In genomic region chr9:114694719-114695269, GRCh38 we compare ENCODE assay signal across 13 cellular contexts. TPM values are rescaled to one million over a fixed set of nuclear protein-coding genes. Genes with fewer than 3 reads are reported as not detected.
DNase-seq lines count a peak whose midpoint lies in the region; ATAC-seq, FAIRE-seq and TF ChIP-seq lines count a peak whose summit lies in the region.
"Had no signal": no experiment of that assay in that cellular context is flagged by ENCODE, and none has a peak within 500 bp of the region (broad histone marks: within the 10 kb centered on the region; RNA-seq: fewer than 3 reads in every experiment).

No MANE protein-coding gene starts in this region.

- no peaks in the 10 kb centered on the region for H3K79me2 ChIP-seq in GM12878 (ENCODE audit: control insufficient read depth, insufficient read depth, low read length)

- H3K4me2 ChIP-seq in GM12878 (ENCODE audit: control insufficient read depth, insufficient read depth), result peak overlapping the region; percentile 62

- ATAC-seq in GM18861 (IDR thresholded peaks at IDR 0.05; ENCODE audit: unreplicated experiment) (peak; percentile 26), GM21381 (IDR thresholded peaks at IDR 0.05; ENCODE audit: unreplicated experiment) (peak; percentile 34), HG03354 (IDR thresholded peaks at IDR 0.05; ENCODE audit: poor library complexity, severe bottlenecking, unreplicated experiment) (peak; percentile 25), GM12878 (peak; percentile 4)
- ATAC-seq: left cardiac atrium, psoas muscle had no signal

- CTCF ChIA-PET in GM12878 (lab: Yijun Ruan, JAX), result interaction anchor here (0.6 to 5.9 kb wide), 3 partner anchors 14 to 301 kb away, joined by 3 to 42 read pairs (median 3); partner anchors contain the start of gene TEX48

- no peak overlapping the region for H3K27ac ChIP-seq in GM12878 (ENCODE audit: control insufficient read depth, insufficient read depth)
- H3K27ac ChIP-seq in uterus, result no peak overlapping the region
- H3K27ac ChIP-seq: adrenal gland, psoas muscle had no signal

- no peak for TF ChIP-seq EP300 in GM12878 (IDR thresholded peaks at IDR 0.05; ENCODE audit: borderline replicate concordance in 1 of 2, control insufficient read depth in 1 of 2, low read depth in 2 of 2, low read length in 2 of 2)

- SMC1A ChIA-PET in GM12878 (lab: Charles Lee; ENCODE audit: uncharacterized antibody, unreplicated experiment), result interaction anchor here (0.6 to 2.6 kb wide), 3 partner anchors 14 to 864 kb away, joined by 3 to 17 read pairs (median 4); partner anchors contain the start of gene TEX48

- peak; percentile 60 for DNase-seq in GM12878 (ENCODE audit: low read depth, low spot score)
- DNase-seq in GOT3 (lab: John Stamatoyannopoulos, UW), result no peak
- DNase-seq in uterus, result no peak
- DNase-seq in DMS53 treated with DMSO at 0.1 percent for 48 hours (lab: John Stamatoyannopoulos, UW; ENCODE audit: unreplicated experiment), result no peak
- DNase-seq: adrenal gland, GDM1, left cardiac atrium, NCI-H2107, psoas muscle had no signal

- no TSS peak for BruUV-seq in GM12878 (replicated peaks; lab: Mats Ljungman, UMichigan)

- POLR2A ChIA-PET in GM12878 (lab: Charles Lee), result interaction anchor here (0.6 to 0.7 kb wide), 2 partner anchors 27 to 61 kb away, joined by 3 read pairs; no protein-coding TSS in a partner anchor

- H3K9ac ChIP-seq in GM12878 (ENCODE audit: control insufficient read depth, insufficient read depth, low read length), result no peak overlapping the region

- TF ChIP-seq CTCF in GM12878 (IDR thresholded peaks at IDR 0.05 in 2 of 3, conservative IDR thresholded peaks at IDR 0.05 in 1 of 3; ENCODE audit: control insufficient read depth in 2 of 3, extremely low read depth in 1 of 3, insufficient read depth in 1 of 3, low read depth in 3 of 3, low read length in 3 of 3) (no peak), uterus (IDR thresholded peaks at IDR 0.05) (no peak)

- no peak for TF ChIP-seq RAD21 in GM12878 (IDR thresholded peaks at IDR 0.05; ENCODE audit: insufficient read depth, low read depth, low read length)

- in situ Hi-C loops in GM12878 (cut with MboI), result no loop called here

- intact Hi-C loops in GM12878 (cut with micrococcal nuclease; ENCODE audit: unreplicated experiment) (loop anchor here (10.0 kb wide), 2 partner anchors 510 to 720 kb away; no protein-coding TSS in a partner anchor), uterus (cut with DNase I; ENCODE audit: low total_unique reads) (no loop called here)

- H3K9me3 ChIP-seq in GM12878 (replicated peaks; ENCODE audit: control insufficient read depth, insufficient read depth, low read length) (peaks cover 10% of the 10 kb centered on the region), uterus (no peaks in the 10 kb centered on the region)
- H3K9me3 ChIP-seq: adrenal gland, psoas muscle had no signal

- TF ChIP-seq POLR2A in GM12878 (IDR thresholded peaks at IDR 0.05; ENCODE audit: low read depth, low read length) (no peak), uterus (IDR thresholded peaks at IDR 0.05) (no peak)

- H3K4me3 ChIP-seq in GM12878 (no peak overlapping the region), uterus (no peak overlapping the region)
- H3K4me3 ChIP-seq: adrenal gland, psoas muscle had no signal

- 19% methylated on average over 6 of the region's 6 CpGs for WGBS in GM12878 (ENCODE audit: insufficient coverage, insufficient replicate concordance, low lambda C conversion rate, missing lambda C conversion rate)

- RAD21 ChIA-PET in GM12878 (lab: Charles Lee; ENCODE audit: unreplicated experiment), result no interaction called here

- no peak overlapping the region for H2AFZ ChIP-seq in GM12878 (ENCODE audit: control insufficient read depth, low read depth, low read length)

- H3K27me3 ChIP-seq in GM12878 (replicated peaks in 1 of 2; ENCODE audit: control insufficient read depth in 2 of 2, insufficient read depth in 2 of 2, low read length in 1 of 2) (peaks cover 2 to 11% of the 10 kb centered on the region in 2 experiments; a peak in 3 of 4 replicates), uterus (no peaks in the 10 kb centered on the region)
- H3K27me3 ChIP-seq: adrenal gland had no signal

- H4K20me1 ChIP-seq in GM12878 (ENCODE audit: control insufficient read depth, insufficient read depth), result no peaks in the 10 kb centered on the region; the same call in 1 of the 2 replicates

- peak; percentile 59 for FAIRE-seq in GM12878 (lab: Jason Lieb, UNC)

- H3K4me1 ChIP-seq in GM12878 (ENCODE audit: control insufficient read depth, insufficient read depth, low read length), result peaks cover 44% of the 10 kb centered on the region
- H3K4me1 ChIP-seq in uterus, result no peaks in the 10 kb centered on the region
- H3K4me1 ChIP-seq: adrenal gland, psoas muscle had no signal

- no peaks in the 10 kb centered on the region for H3K36me3 ChIP-seq in GM12878 (ENCODE audit: control insufficient read depth in 2 of 2, insufficient read depth in 2 of 2, low read length in 1 of 2)
- H3K36me3 ChIP-seq in uterus, result no peaks in the 10 kb centered on the region
- H3K36me3 ChIP-seq: adrenal gland had no signal

TF ChIP-seq in GM12878, 131 proteins besides CTCF, POLR2A, EP300 and RAD21 (continues in another document):
- TF ChIP-seq CBFB (IDR thresholded peaks at IDR 0.05; ENCODE audit: low read depth) (no peak), NRF1 (conservative IDR thresholded peaks at IDR 0.05; ENCODE audit: low read depth, low read length) (no peak), MAX (IDR thresholded peaks at IDR 0.05; ENCODE audit: low read depth, low read length) (no peak), FOS (IDR thresholded peaks at IDR 0.05; ENCODE audit: borderline replicate concordance, extremely low read depth, insufficient read length) (no peak), MEF2B (IDR thresholded peaks at IDR 0.05; ENCODE audit: partially characterized antibody, poor library complexity, severe bottlenecking) (peak; percentile 40), E4F1 (IDR thresholded peaks at IDR 0.05; ENCODE audit: borderline replicate concordance, partially characterized antibody) (no peak)

RNA-seq across cellular contexts. Expression of gene TEX48, which starts 12.8 kb away (rescaled TPM):
- not detected in 2 replicates for total RNA-seq in GM12878 (2013; cell fraction: nucleolus; rRNA removed)
- total RNA-seq in GM12878 (2014; rRNA removed) (not detected in 2 replicates), GM12878 (2014; rRNA removed; fragmentation: Illumina TruSeq; extraction: Trizol) (not detected in 2 replicates), GM12878 (2021) (not detected in 2 replicates), uterus (not detected)
- polyA plus RNA-seq in GM12878 (2011; ENCODE audit: low read depth), result not detected
- polyA plus RNA-seq in GM12878 (2011; rRNA removed) (not detected in 2 replicates), GM12878 (2014; fragmentation: Illumina TruSeq; extraction: Trizol) (not detected in 2 replicates), GM12878 (2014; fragmentation: Nextera tagmentation; extraction: Ambion mirVana) (not detected), GM12878 (2014; rRNA removed) (not detected in 2 replicates), GM12878 (2016; fragmentation: Nextera tagmentation; extraction: Ambion mirVana) (not detected)
- polyA plus RNA-seq in GM12878 (2011; cell fraction: cytosol; rRNA removed), result not detected in 2 replicates
- not detected in 2 replicates for polyA plus RNA-seq in GM12878 (2011; cell fraction: nucleus; rRNA removed)
- polyA plus RNA-seq in GM12878 (2012), result not detected in 2 replicates
- polyA minus RNA-seq in GM12878 (2011; rRNA and poly(A)+ RNA removed), result not detected in 2 replicates
- not detected in 2 replicates for polyA minus RNA-seq in GM12878 (2011; cell fraction: cytosol; rRNA and poly(A)+ RNA removed)
- not detected in 2 replicates for polyA minus RNA-seq in GM12878 (2011; cell fraction: nucleus; rRNA and poly(A)+ RNA removed)
- total RNA-seq: adrenal gland, epithelial cell of proximal tubule, left cardiac atrium, psoas muscle had no signal
- polyA plus RNA-seq: adrenal gland, psoas muscle had no signal

RNA-seq across cellular contexts. Expression of gene TEX53, which starts 37.2 kb away (rescaled TPM):
- not detected in 2 replicates for total RNA-seq in GM12878 (2013; cell fraction: nucleolus; rRNA removed)
- total RNA-seq in GM12878 (2014; rRNA removed) (not detected in 2 replicates), GM12878 (2014; rRNA removed; fragmentation: Illumina TruSeq; extraction: Trizol) (not detected in 2 replicates), GM12878 (2021) (not detected in 2 replicates), uterus (not detected)
- polyA plus RNA-seq in GM12878 (2011; ENCODE audit: low read depth), result not detected
- polyA plus RNA-seq in GM12878 (2011; rRNA removed) (not detected in 2 replicates), GM12878 (2014; fragmentation: Illumina TruSeq; extraction: Trizol) (not detected in 2 replicates), GM12878 (2014; fragmentation: Nextera tagmentation; extraction: Ambion mirVana) (not detected), GM12878 (2014; rRNA removed) (not detected in 2 replicates), GM12878 (2016; fragmentation: Nextera tagmentation; extraction: Ambion mirVana) (not detected)
- not detected in 2 replicates for polyA plus RNA-seq in GM12878 (2011; cell fraction: cytosol; rRNA removed)
- polyA plus RNA-seq in GM12878 (2011; cell fraction: nucleus; rRNA removed), result not detected in 2 replicates
- not detected in 2 replicates for polyA plus RNA-seq in GM12878 (2012)
- not detected in 2 replicates for polyA minus RNA-seq in GM12878 (2011; rRNA and poly(A)+ RNA removed)
- polyA minus RNA-seq in GM12878 (2011; cell fraction: cytosol; rRNA and poly(A)+ RNA removed), result not detected in 2 replicates
- not detected in 2 replicates for polyA minus RNA-seq in GM12878 (2011; cell fraction: nucleus; rRNA and poly(A)+ RNA removed)
- total RNA-seq: adrenal gland, epithelial cell of proximal tubule, left cardiac atrium, psoas muscle had no signal
- polyA plus RNA-seq: adrenal gland, psoas muscle had no signal
